2 cellular contexts compared by ENCODE assay signal in the genomic region with DNA sequence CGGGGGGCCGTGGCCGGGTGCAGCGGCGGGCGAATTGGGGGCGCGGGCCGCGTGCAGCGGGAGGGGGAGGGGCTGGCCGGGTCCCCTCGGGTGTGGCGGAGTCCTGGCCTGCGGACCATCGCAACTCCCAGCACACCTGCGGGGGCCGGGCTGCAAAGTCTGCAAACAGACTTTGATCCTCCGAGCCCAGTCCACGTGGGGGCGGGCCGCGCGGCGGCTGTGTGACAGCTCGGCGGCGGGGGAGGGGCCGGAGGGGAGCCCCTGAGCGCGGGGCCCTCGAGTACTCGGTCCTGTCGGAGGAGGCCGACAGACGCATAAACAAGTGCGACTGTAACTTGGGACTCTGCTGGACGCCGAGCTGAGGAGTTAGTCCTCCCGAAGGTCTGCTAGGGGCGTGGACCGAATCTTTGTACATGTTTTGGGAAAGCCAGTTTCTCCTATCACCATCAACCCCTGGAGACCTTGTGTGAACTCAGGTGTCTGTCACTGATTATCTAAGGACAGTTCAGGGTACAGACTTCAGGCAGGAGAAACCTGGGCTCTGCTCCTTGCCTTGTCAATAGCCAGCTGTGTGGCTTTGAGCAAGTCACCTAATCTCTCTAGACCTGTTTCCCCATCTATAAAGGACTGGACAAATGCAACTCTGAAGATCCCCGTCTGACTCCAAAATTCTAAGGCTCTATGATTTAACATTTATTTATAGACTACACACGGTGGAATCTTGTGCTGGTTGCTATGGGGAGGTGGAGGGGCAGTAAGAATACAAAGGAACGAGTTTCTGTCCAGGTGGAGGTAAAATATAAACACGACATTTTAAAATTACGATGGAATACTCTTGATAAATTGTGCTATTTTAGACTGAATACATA.
A peak's percentile ranks its signal among the peaks of the same experiment; 100 is the strongest.
TF ChIP-seq lines count a peak whose summit lies in the region.

No MANE protein-coding gene starts in this region.

TF ChIP-seq in SK-N-SH treated with all-trans-retinoic acid at 6 μM for 48 hours, 23 proteins besides CTCF, POLR2A, EP300 and RAD21:
- TF ChIP-seq ZFP3 (CRISPR knock-in tag; IDR thresholded peaks at IDR 0.05) = no peak
- TF ChIP-seq ZC3H10 (CRISPR knock-in tag; IDR thresholded peaks at IDR 0.05) = no peak
- TF ChIP-seq PPARA (CRISPR knock-in tag; IDR thresholded peaks at IDR 0.05; ENCODE audit: borderline replicate concordance) = no peak
- no peak for TF ChIP-seq CSDC2 (CRISPR knock-in tag; IDR thresholded peaks at IDR 0.05)
- TF ChIP-seq ZNF565 (CRISPR knock-in tag; conservative IDR thresholded peaks at IDR 0.05; ENCODE audit: low read depth) = no peak
- TF ChIP-seq ZNF70 (CRISPR knock-in tag; IDR thresholded peaks at IDR 0.05) = no peak
- TF ChIP-seq OSR1 (CRISPR knock-in tag; IDR thresholded peaks at IDR 0.05) = no peak
- TF ChIP-seq SNAI2 (CRISPR knock-in tag; IDR thresholded peaks at IDR 0.05) = no peak
- TF ChIP-seq, protein P1, sequence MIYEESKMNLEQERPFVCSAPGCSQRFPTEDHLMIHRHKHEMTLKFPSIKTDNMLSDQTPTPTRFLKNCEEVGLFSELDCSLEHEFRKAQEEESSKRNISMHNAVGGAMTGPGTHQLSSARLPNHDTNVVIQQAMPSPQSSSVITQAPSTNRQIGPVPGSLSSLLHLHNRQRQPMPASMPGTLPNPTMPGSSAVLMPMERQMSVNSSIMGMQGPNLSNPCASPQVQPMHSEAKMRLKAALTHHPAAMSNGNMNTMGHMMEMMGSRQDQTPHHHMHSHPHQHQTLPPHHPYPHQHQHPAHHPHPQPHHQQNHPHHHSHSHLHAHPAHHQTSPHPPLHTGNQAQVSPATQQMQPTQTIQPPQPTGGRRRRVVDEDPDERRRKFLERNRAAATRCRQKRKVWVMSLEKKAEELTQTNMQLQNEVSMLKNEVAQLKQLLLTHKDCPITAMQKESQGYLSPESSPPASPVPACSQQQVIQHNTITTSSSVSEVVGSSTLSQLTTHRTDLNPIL (CRISPR knock-in tag; IDR thresholded peaks at IDR 0.05; ENCODE audit: low read depth) = no peak

TF ChIP-seq in H1, 55 proteins besides CTCF, POLR2A, EP300 and RAD21:
- TF ChIP-seq BCL11A (IDR thresholded peaks at IDR 0.05; ENCODE audit: low read depth in 2 of 2, low read length in 2 of 2) (no peak), TCF12 (IDR thresholded peaks at IDR 0.05; ENCODE audit: low read depth, low read length) (no peak), EGR1 (IDR thresholded peaks at IDR 0.05; ENCODE audit: borderline replicate concordance, low read depth, low read length) (no peak), CBX8 (IDR thresholded peaks at IDR 0.05; ENCODE audit: borderline replicate concordance, low read depth, low read length) (no peak), SP1 (IDR thresholded peaks at IDR 0.05; ENCODE audit: low read depth, low read length) (no peak), GTF2F1 (IDR thresholded peaks at IDR 0.05; ENCODE audit: borderline replicate concordance, low read depth, low read length) (no peak), NRF1 (IDR thresholded peaks at IDR 0.05; ENCODE audit: low read depth, low read length) (no peak), RNF2 (IDR thresholded peaks at IDR 0.05; ENCODE audit: borderline replicate concordance, low read depth, low read length, missing control alignments, poor library complexity, severe bottlenecking) (no peak), CTBP2 (IDR thresholded peaks at IDR 0.05; ENCODE audit: borderline replicate concordance, insufficient read depth, insufficient read length, low read length) (no peak), SP4 (IDR thresholded peaks at IDR 0.05; ENCODE audit: low read length) (no peak), BACH1 (IDR thresholded peaks at IDR 0.05; ENCODE audit: low read length) (no peak), FOSL1 (IDR thresholded peaks at IDR 0.05; ENCODE audit: insufficient read depth, low read depth, low read length) (no peak), ZNF274 (IDR thresholded peaks at IDR 0.05; ENCODE audit: borderline replicate concordance, extremely low read depth, low read length) (no peak), PHF8 (conservative IDR thresholded peaks at IDR 0.05; ENCODE audit: low read depth, low read length) (no peak; the same call in 1 of the 2 replicates), RXRA (IDR thresholded peaks at IDR 0.05; ENCODE audit: insufficient read depth, low read depth, low read length) (no peak), HDAC2 (IDR thresholded peaks at IDR 0.05; ENCODE audit: borderline replicate concordance in 1 of 2, low read depth in 2 of 2, low read length in 2 of 2) (peak in 1 of 2 experiments; percentile 31; a peak in 2 of 4 replicates), CEBPB (IDR thresholded peaks at IDR 0.05; ENCODE audit: low read depth, low read length) (no peak), MAFK (IDR thresholded peaks at IDR 0.05; ENCODE audit: low read depth, low read length) (no peak), SIN3A (conservative IDR thresholded peaks at IDR 0.05 in 1 of 2, IDR thresholded peaks at IDR 0.05 in 1 of 2; ENCODE audit: low read depth in 1 of 2, low read length in 2 of 2) (peak in 1 of 2 experiments; percentile 80; a peak in 2 of 4 replicates), JUND (IDR thresholded peaks at IDR 0.05; ENCODE audit: low read length) (no peak), JUN (IDR thresholded peaks at IDR 0.05; ENCODE audit: low read depth, low read length) (no peak), POLR2AphosphoS5 (IDR thresholded peaks at IDR 0.05; ENCODE audit: low read depth, low read length) (no peak), CHD2 (IDR thresholded peaks at IDR 0.05; ENCODE audit: low read length) (no peak), KDM4A (IDR thresholded peaks at IDR 0.05; ENCODE audit: low read depth, low read length, severe bottlenecking) (no peak), CHD1 (IDR thresholded peaks at IDR 0.05; ENCODE audit: low read depth, low read length) (no peak), NANOG (IDR thresholded peaks at IDR 0.05; ENCODE audit: insufficient read depth, low read depth, low read length, poor library complexity, severe bottlenecking) (no peak), ASH2L (IDR thresholded peaks at IDR 0.05; ENCODE audit: low read length) (peak; percentile 52), CBX5 (IDR thresholded peaks at IDR 0.05; ENCODE audit: low read depth, low read length) (no peak), KDM1A (IDR thresholded peaks at IDR 0.05; ENCODE audit: borderline replicate concordance, low read length) (no peak), SAP30 (IDR thresholded peaks at IDR 0.05; ENCODE audit: insufficient read depth, insufficient replicate concordance, low read length) (no peak), BRCA1 (IDR thresholded peaks at IDR 0.05; ENCODE audit: low read depth, low read length) (no peak), SUZ12 (IDR thresholded peaks at IDR 0.05; ENCODE audit: low read length) (no peak), TBP (IDR thresholded peaks at IDR 0.05; ENCODE audit: low read depth, low read length) (no peak), POU5F1 (IDR thresholded peaks at IDR 0.05; ENCODE audit: low read depth, low read length) (no peak), CREB1 (IDR thresholded peaks at IDR 0.05) (peak; percentile 89), RFX5 (IDR thresholded peaks at IDR 0.05; ENCODE audit: borderline replicate concordance, low read depth, low read length) (no peak), RBBP5 (IDR thresholded peaks at IDR 0.05; ENCODE audit: borderline replicate concordance, low read depth, low read length) (0 out of 2 replicates have a peak, but pooled peaks have one; percentile 7), KDM5A (IDR thresholded peaks at IDR 0.05; ENCODE audit: low read length) (no peak), TAF1 (IDR thresholded peaks at IDR 0.05; ENCODE audit: low read depth, low read length) (0 out of 2 replicates have a peak, but pooled peaks have one; percentile 41), TAF7 (optimal IDR thresholded peaks at IDR 0.05; ENCODE audit: borderline replicate concordance, low read depth, low read length) (no peak), YY1 (IDR thresholded peaks at IDR 0.05; ENCODE audit: low read depth, low read length) (no peak), SRF (IDR thresholded peaks at IDR 0.05; ENCODE audit: low read depth, low read length) (no peak), GABPA (IDR thresholded peaks at IDR 0.05; ENCODE audit: borderline replicate concordance, insufficient read depth, low read length) (no peak), SIRT6 (IDR thresholded peaks at IDR 0.05; ENCODE audit: low read length) (no peak)
- TF ChIP-seq, protein P2, sequence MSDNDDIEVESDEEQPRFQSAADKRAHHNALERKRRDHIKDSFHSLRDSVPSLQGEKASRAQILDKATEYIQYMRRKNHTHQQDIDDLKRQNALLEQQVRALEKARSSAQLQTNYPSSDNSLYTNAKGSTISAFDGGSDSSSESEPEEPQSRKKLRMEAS (IDR thresholded peaks at IDR 0.05) = peak; percentile 45
- TF ChIP-seq, protein P3, sequence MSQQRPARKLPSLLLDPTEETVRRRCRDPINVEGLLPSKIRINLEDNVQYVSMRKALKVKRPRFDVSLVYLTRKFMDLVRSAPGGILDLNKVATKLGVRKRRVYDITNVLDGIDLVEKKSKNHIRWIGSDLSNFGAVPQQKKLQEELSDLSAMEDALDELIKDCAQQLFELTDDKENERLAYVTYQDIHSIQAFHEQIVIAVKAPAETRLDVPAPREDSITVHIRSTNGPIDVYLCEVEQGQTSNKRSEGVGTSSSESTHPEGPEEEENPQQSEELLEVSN (IDR thresholded peaks at IDR 0.05) = no peak
- TF ChIP-seq, protein P4, sequence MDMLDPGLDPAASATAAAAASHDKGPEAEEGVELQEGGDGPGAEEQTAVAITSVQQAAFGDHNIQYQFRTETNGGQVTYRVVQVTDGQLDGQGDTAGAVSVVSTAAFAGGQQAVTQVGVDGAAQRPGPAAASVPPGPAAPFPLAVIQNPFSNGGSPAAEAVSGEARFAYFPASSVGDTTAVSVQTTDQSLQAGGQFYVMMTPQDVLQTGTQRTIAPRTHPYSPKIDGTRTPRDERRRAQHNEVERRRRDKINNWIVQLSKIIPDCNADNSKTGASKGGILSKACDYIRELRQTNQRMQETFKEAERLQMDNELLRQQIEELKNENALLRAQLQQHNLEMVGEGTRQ (IDR thresholded peaks at IDR 0.05; ENCODE audit: low read length) = no peak
